In genomic region chr12:26961803-26962202, GRCh38 we compare ENCODE assay signal across 28 cellular contexts.
"Had no signal": no experiment of that assay in that cellular context is flagged by ENCODE, and none has a peak within 500 bp of the region (broad histone marks: within the 10 kb centered on the region; RNA-seq: fewer than 3 reads in every experiment).

No MANE protein-coding gene starts in this region.

- FAIRE-seq: pancreas, small intestine had no signal

- ATAC-seq: naive thymus-derived CD4-positive, alpha-beta T cell; natural killer cell; pancreas; sciatic nerve; stimulated activated memory B cell treated with anti-CD40 and anti-IgM and Interleukin-4, amounts not matched to agents 10 μg/mL and 1 μg/mL and 100 μg/mL, for 72 hours; stimulated activated naive CD8-positive, alpha-beta T cell treated with anti-CD3 and anti-CD28 coated beads, Interleukin-15, amount 100 ng/mL, for 72 hours; stimulated activated naive CD8-positive, alpha-beta T cell treated with anti-CD3 and anti-CD28 coated beads, Interleukin-15, Interleukin-2, amounts not matched to agents 100 U/mL and 50 U/mL, for 24 hours; upper lobe of right lung had no signal

- H3K9me3 Mint-ChIP-seq: naive thymus-derived CD4-positive, alpha-beta T cell; natural killer cell; nephron; neural crest cell; stimulated activated memory B cell treated with anti-CD40 and anti-IgM and Interleukin-4, amounts not matched to agents 10 μg/mL and 1 μg/mL and 100 μg/mL, for 72 hours; stimulated activated naive CD8-positive, alpha-beta T cell treated with anti-CD3 and anti-CD28 coated beads, Interleukin-15, amount 100 ng/mL, for 72 hours; type B pancreatic cell had no signal

- DNase-seq: naive thymus-derived CD4-positive, alpha-beta T cell; natural killer cell; nucleus accumbens; pancreas; retina; small intestine; stimulated activated CD4-positive, alpha-beta T cell treated with anti-CD3 and anti-CD28 coated beads, Interleukin-15, amount 100 ng/mL, for 24 hours; stimulated activated CD4-positive, alpha-beta T cell treated with anti-CD3 and anti-CD28 coated beads, Interleukin-2, amount 100 ng/mL, for 24 hours; stimulated activated CD4-positive, alpha-beta T cell treated with anti-CD3 and anti-CD28 coated beads, Interleukin-2, amount 100 ng/mL, for 48 hours; stimulated activated CD4-positive, alpha-beta T cell treated with anti-CD3 and anti-CD28 coated beads, Interleukin-4, amount 100 ng/mL, for 24 hours; stimulated activated naive CD4-positive, alpha-beta T cell; stimulated activated naive CD8-positive, alpha-beta T cell treated with anti-CD3 and anti-CD28 coated beads, Interleukin-15, amount 100 ng/mL, for 72 hours; stimulated activated naive CD8-positive, alpha-beta T cell treated with anti-CD3 and anti-CD28 coated beads, Interleukin-15, Interleukin-2, amounts not matched to agents 100 U/mL and 50 U/mL, for 24 hours; substantia nigra; testis; tibial artery; transverse colon; upper lobe of right lung; uterus had no signal

- H3K4me3 ChIP-seq: pancreas, prostate gland, right atrium auricular region, suprapubic skin, testis, tibial artery, transverse colon, upper lobe of right lung, uterus had no signal

- H3K27me3 Mint-ChIP-seq: naive thymus-derived CD4-positive, alpha-beta T cell; stimulated activated memory B cell treated with anti-CD40 and anti-IgM and Interleukin-4, amounts not matched to agents 10 μg/mL and 1 μg/mL and 100 μg/mL, for 72 hours; stimulated activated naive CD8-positive, alpha-beta T cell treated with anti-CD3 and anti-CD28 coated beads, Interleukin-15, amount 100 ng/mL, for 72 hours; type B pancreatic cell had no signal

- H3K27me3 ChIP-seq: neutrophil, pancreas, right atrium auricular region, suprapubic skin, testis, tibial artery, transverse colon, upper lobe of right lung, uterus had no signal

- H3K27ac ChIP-seq: neutrophil, pancreas, prostate gland, right atrium auricular region, suprapubic skin, testis, tibial artery, transverse colon, upper lobe of right lung, uterus had no signal

- H3K4me1 ChIP-seq: pancreas, prostate gland, suprapubic skin, testis, tibial artery, transverse colon, upper lobe of right lung, uterus had no signal

- H3K4me3 Mint-ChIP-seq: naive thymus-derived CD4-positive, alpha-beta T cell; natural killer cell; nephron; neural crest cell; stimulated activated memory B cell treated with anti-CD40 and anti-IgM and Interleukin-4, amounts not matched to agents 10 μg/mL and 1 μg/mL and 100 μg/mL, for 72 hours; stimulated activated naive CD8-positive, alpha-beta T cell treated with anti-CD3 and anti-CD28 coated beads, Interleukin-15, amount 100 ng/mL, for 72 hours; type B pancreatic cell had no signal

- H3K27ac Mint-ChIP-seq: type B pancreatic cell had no signal

- H3K4me1 Mint-ChIP-seq: nephron; neural crest cell; stimulated activated memory B cell treated with anti-CD40 and anti-IgM and Interleukin-4, amounts not matched to agents 10 μg/mL and 1 μg/mL and 100 μg/mL, for 72 hours; stimulated activated naive CD8-positive, alpha-beta T cell treated with anti-CD3 and anti-CD28 coated beads, Interleukin-15, amount 100 ng/mL, for 72 hours had no signal

- H3K36me3 ChIP-seq: pancreas, prostate gland, uterus had no signal

- H3K9me3 ChIP-seq: neutrophil, pancreas, prostate gland, right atrium auricular region, suprapubic skin, testis, tibial artery, transverse colon, upper lobe of right lung, uterus had no signal
